In genomic region chr9:126704157-126704941, GRCh38 we compare ENCODE assay signal across 1 cellular context.
TF ChIP-seq lines count a peak whose summit lies in the region.

No MANE protein-coding gene starts in this region.

TF ChIP-seq in HEK293, 187 proteins besides CTCF, POLR2A, EP300 and RAD21 (continued from another document and continues in another):
- TF ChIP-seq HIC1 (tag by site-specific recombination; IDR thresholded peaks at IDR 0.05) (0 out of 2 replicates have a peak, but pooled peaks have one; percentile 21), GFI1B (tag by site-specific recombination; IDR thresholded peaks at IDR 0.05) (no peak), ZNF239 (tag by site-specific recombination; IDR thresholded peaks at IDR 0.05) (no peak), PRDM1 (tag by site-specific recombination; IDR thresholded peaks at IDR 0.05) (peak; percentile 87), SP2 (tag by site-specific recombination; IDR thresholded peaks at IDR 0.05) (peak; percentile 61), ZNF350 (tag by site-specific recombination; IDR thresholded peaks at IDR 0.05) (no peak), TRIM28 (IDR thresholded peaks at IDR 0.05; ENCODE audit: borderline replicate concordance, low read length) (no peak), ZNF473 (tag by site-specific recombination; IDR thresholded peaks at IDR 0.05) (no peak), SP7 (tag by site-specific recombination; IDR thresholded peaks at IDR 0.05) (0 out of 2 replicates have a peak, but pooled peaks have one; percentile 21), ZIC2 (tag by site-specific recombination; IDR thresholded peaks at IDR 0.05) (0 out of 2 replicates have a peak, but pooled peaks have one; percentile 9), ZNF670 (tag by site-specific recombination; IDR thresholded peaks at IDR 0.05; ENCODE audit: low read depth) (no peak), ZNF747 (tag by site-specific recombination; IDR thresholded peaks at IDR 0.05) (no peak), ZNF777 (tag by site-specific recombination; IDR thresholded peaks at IDR 0.05; ENCODE audit: borderline replicate concordance) (no peak), ZNF266 (tag by site-specific recombination; IDR thresholded peaks at IDR 0.05; ENCODE audit: low read depth) (no peak), ZNF529 (tag by site-specific recombination; IDR thresholded peaks at IDR 0.05; ENCODE audit: insufficient replicate concordance) (no peak), ZSCAN30 (tag by site-specific recombination; IDR thresholded peaks at IDR 0.05) (no peak), EGR2 (tag by site-specific recombination; IDR thresholded peaks at IDR 0.05; ENCODE audit: low read depth) (peak; percentile 93), PRDM10 (tag by site-specific recombination; IDR thresholded peaks at IDR 0.05) (no peak), ZNF324 (tag by site-specific recombination; IDR thresholded peaks at IDR 0.05) (no peak), ZNF248 (tag by site-specific recombination; IDR thresholded peaks at IDR 0.05) (no peak), ZNF624 (tag by site-specific recombination; IDR thresholded peaks at IDR 0.05) (no peak), PRDM4 (tag by site-specific recombination; IDR thresholded peaks at IDR 0.05) (no peak), ZBTB21 (tag by site-specific recombination; IDR thresholded peaks at IDR 0.05) (no peak), ZNF184 (tag by site-specific recombination; IDR thresholded peaks at IDR 0.05) (no peak), ZNF510 (tag by site-specific recombination; IDR thresholded peaks at IDR 0.05; ENCODE audit: insufficient replicate concordance) (no peak), ZNF580 (tag by site-specific recombination; IDR thresholded peaks at IDR 0.05) (no peak), ZBTB11 (tag by site-specific recombination; conservative IDR thresholded peaks at IDR 0.05; ENCODE audit: low read depth) (no peak), ZNF692 (tag by site-specific recombination; IDR thresholded peaks at IDR 0.05) (no peak), ZNF571 (tag by site-specific recombination; IDR thresholded peaks at IDR 0.05) (no peak), ZNF354C (tag by site-specific recombination; IDR thresholded peaks at IDR 0.05; ENCODE audit: borderline replicate concordance, low read depth) (no peak), SETDB1 (IDR thresholded peaks at IDR 0.05; ENCODE audit: insufficient read length, low read length) (no peak), ZNF148 (tag by site-specific recombination; IDR thresholded peaks at IDR 0.05; ENCODE audit: borderline replicate concordance) (no peak), ZSCAN4 (tag by site-specific recombination; IDR thresholded peaks at IDR 0.05) (no peak), ZBTB6 (tag by site-specific recombination; IDR thresholded peaks at IDR 0.05) (no peak), ATF2 (tag by site-specific recombination; IDR thresholded peaks at IDR 0.05; ENCODE audit: low read depth) (no peak), ZBTB7A (tag by site-specific recombination; IDR thresholded peaks at IDR 0.05; ENCODE audit: low read depth) (no peak)
